18 cellular contexts compared by ENCODE assay signal in genomic region chr1:6353605-6353947, GRCh38. TPM values are rescaled to one million over a fixed set of nuclear protein-coding genes. Genes with fewer than 3 reads are reported as not detected.
DNase-seq lines count a peak whose midpoint lies in the region; ATAC-seq, FAIRE-seq and TF ChIP-seq lines count a peak whose summit lies in the region.
"Had no signal": no experiment of that assay in that cellular context is flagged by ENCODE, and none has a peak within 500 bp of the region (broad histone marks: within the 10 kb centered on the region; RNA-seq: fewer than 3 reads in every experiment).

No MANE protein-coding gene starts in this region.

- H3K27ac ChIP-seq in right atrium auricular region (peak overlapping the region; percentile 59 to 63), hepatocyte (peak overlapping the region; percentile 29), pancreas (peak overlapping the region; percentile 9 to 50 (median 15))
- H3K27ac ChIP-seq: SJSA1, tibial artery had no signal

- H3K27me3 ChIP-seq in right atrium auricular region (no peaks in the 10 kb centered on the region), hepatocyte (no peaks in the 10 kb centered on the region), pancreas (no peaks in the 10 kb centered on the region)
- H3K27me3 ChIP-seq: SJSA1, tibial artery had no signal

- no peak for TF ChIP-seq CTCF in right atrium auricular region (IDR thresholded peaks at IDR 0.05)
- no peak for TF ChIP-seq CTCF in hepatocyte (IDR thresholded peaks at IDR 0.05; ENCODE audit: poor library complexity)
- TF ChIP-seq CTCF in pancreas (IDR thresholded peaks at IDR 0.05) = no peak

- H3K36me3 ChIP-seq in right atrium auricular region (no peaks in the 10 kb centered on the region), hepatocyte (replicated peaks; ENCODE audit: insufficient read depth, low read depth) (no peaks in the 10 kb centered on the region), pancreas (no peaks in the 10 kb centered on the region)
- H3K36me3 ChIP-seq: tibial artery had no signal

- H3K4me1 ChIP-seq in right atrium auricular region (peaks cover 0 to 40% of the 10 kb centered on the region in 2 donors), hepatocyte (ENCODE audit: insufficient read depth) (peaks cover 26% of the 10 kb centered on the region), pancreas (peaks cover 12 to 28% (median 26%) of the 10 kb centered on the region in 3 donors)

- H3K4me3 ChIP-seq in right atrium auricular region (no peak overlapping the region), hepatocyte (no peak overlapping the region), pancreas (no peak overlapping the region)
- H3K4me3 ChIP-seq: SJSA1, tibial artery had no signal

- ATAC-seq in Right ventricle myocardium inferior (no peak), pancreas (peak in 2 of 4 donors; percentile 1 to 6)
- ATAC-seq: CD8-positive, alpha-beta T cell had no signal

- peak overlapping the region; percentile 41 for H3K4me2 ChIP-seq in hepatocyte

- 36% methylated on average over 6 of the region's 6 CpGs for WGBS in hepatocyte (ENCODE audit: low lambda C conversion rate, missing lambda C conversion rate)
- 14 to 25% methylated on average over 6 of the region's 6 CpGs for WGBS in pancreas, 2 donors

- no peaks in the 10 kb centered on the region for H3K9me2 ChIP-seq in hepatocyte (replicated peaks; ENCODE audit: insufficient read depth)

- H4K20me1 ChIP-seq in hepatocyte (ENCODE audit: insufficient read depth, poor library complexity, severe bottlenecking) = no peaks in the 10 kb centered on the region

- DNase-seq in right atrium auricular region (ENCODE audit: low spot score) (no peak), Right ventricle myocardium inferior (ENCODE audit: missing footprints) (no peak), hepatocyte (ENCODE audit: low spot score) (no peak), pancreas (no peak), NCI-H2107 (lab: John Stamatoyannopoulos, UW) (no peak), putamen (ENCODE audit: low spot score) (no peak), NCI-H524 treated with DMSO at 0.1 percent for 48 hours (lab: John Stamatoyannopoulos, UW) (no peak), H4 (ENCODE audit: low spot score) (no peak)
- DNase-seq: activated naive CD8-positive, alpha-beta T cell treated with anti-CD3 and anti-CD28 coated beads for 36 hours; activated T-cell treated with anti-CD3 and anti-CD28 coated beads, Interleukin-2, amount 50 U/mL, for 24 hours; CD8-positive, alpha-beta T cell; GOT3; NCI-H1436; NCI-H2227 treated with DMSO at 0.1 percent for 48 hours; stimulated activated CD4-positive, alpha-beta T cell treated with anti-CD3 and anti-CD28 coated beads, Interleukin-2, amount 100 ng/mL, for 24 hours; T1000; tibial artery had no signal

- H3K79me2 ChIP-seq in hepatocyte = peaks cover 20% of the 10 kb centered on the region

- H3K9me3 ChIP-seq in right atrium auricular region (no peaks in the 10 kb centered on the region), hepatocyte (ENCODE audit: low read depth) (no peaks in the 10 kb centered on the region), pancreas (no peaks in the 10 kb centered on the region)
- H3K9me3 ChIP-seq: SJSA1, tibial artery had no signal

- H2AFZ ChIP-seq in hepatocyte = no peak overlapping the region

- intact Hi-C loops in Right ventricle myocardium inferior (cut with DNase I) = loop anchor here (5.0 kb wide), 2 partner anchors 39 to 146 kb away; partner anchors contain the start of genes ACOT7 and RNF207
- intact Hi-C loops in pancreas (cut with DNase I) = loop anchor here in 1 of 3 donors (10.0 kb wide), 1 partner anchor 51 kb away; no protein-coding TSS in a partner anchor

- no peak for FAIRE-seq in pancreas (lab: Jason Lieb, UNC)

RNA-seq across cellular contexts. Expression of gene ACOT7, which starts 40.0 kb away (rescaled TPM):
- total RNA-seq in right atrium auricular region (10 to 100 TPM in 1 of 2 donors, 1 to 10 TPM in 1; 6.6 to 10.7 TPM), Right ventricle myocardium inferior (9.8 TPM), hepatocyte (20.3 and 25.8 TPM in 2 replicates), pancreas (1 to 10 TPM; 3.1 to 7.6 (median 5.2) TPM)
- polyA plus RNA-seq in hepatocyte (38.1 and 39.9 TPM in 2 replicates), pancreas (1 to 10 TPM; 3.8 to 7.0 TPM)
- 50.6 and 56.0 TPM in 2 replicates for total RNA-seq in H4 (2014; rRNA removed; shearing (Covaris generic))
